ENCODE assay signal across 10 cellular contexts in genomic region chr3:68306571-68306970, GRCh38.
DNase-seq lines count a peak whose midpoint lies in the region; ATAC-seq and TF ChIP-seq lines count a peak whose summit lies in the region.
"Had no signal": no experiment of that assay in that cellular context is flagged by ENCODE, and none has a peak within 500 bp of the region (broad histone marks: within the 10 kb centered on the region; RNA-seq: fewer than 3 reads in every experiment).

No MANE protein-coding gene starts in this region.

- no peaks in the 10 kb centered on the region for H3K36me3 Mint-ChIP-seq in activated naive CD8-positive, alpha-beta T cell treated with anti-CD3 and anti-CD28 coated beads, Interleukin-2, amount 50 U/mL, for 24 hours (ENCODE audit: low read depth)

- H3K27ac Mint-ChIP-seq in activated naive CD8-positive, alpha-beta T cell treated with anti-CD3 and anti-CD28 coated beads, Interleukin-2, amount 50 U/mL, for 24 hours = no peak overlapping the region

- no peak overlapping the region for H3K4me3 Mint-ChIP-seq in activated naive CD8-positive, alpha-beta T cell treated with anti-CD3 and anti-CD28 coated beads, Interleukin-2, amount 50 U/mL, for 24 hours

- no peak for ATAC-seq in activated naive CD8-positive, alpha-beta T cell treated with anti-CD3 and anti-CD28 coated beads, Interleukin-2, amount 50 U/mL, for 24 hours
- no peak for ATAC-seq in HG02610 (IDR thresholded peaks at IDR 0.05; ENCODE audit: unreplicated experiment)
- no peak for ATAC-seq in GM19395 (IDR thresholded peaks at IDR 0.05; ENCODE audit: unreplicated experiment)

- DNase-seq in GM10266 (ENCODE audit: extremely low spot score) (peak; percentile 5), HT1080 (ENCODE audit: low read depth) (peak; percentile 27), midbrain (lab: John Stamatoyannopoulos, UW) (peak; percentile 1), NOMO-1 treated with dmso at 0.1 percent for 144 hours (lab: John Stamatoyannopoulos, UW; ENCODE audit: unreplicated experiment) (no peak), DMS114 treated with DMSO at 0.1 percent for 48 hours (lab: John Stamatoyannopoulos, UW; ENCODE audit: unreplicated experiment) (no peak)
- peak; percentile 2 for DNase-seq in activated naive CD8-positive, alpha-beta T cell treated with anti-CD3 and anti-CD28 coated beads, Interleukin-2, amount 50 U/mL, for 24 hours
- DNase-seq: GDM1, NCI-H1092 treated with DMSO at 0.1 percent for 48 hours had no signal

- no peaks in the 10 kb centered on the region for H3K4me1 Mint-ChIP-seq in activated naive CD8-positive, alpha-beta T cell treated with anti-CD3 and anti-CD28 coated beads, Interleukin-2, amount 50 U/mL, for 24 hours

- H3K27me3 Mint-ChIP-seq in activated naive CD8-positive, alpha-beta T cell treated with anti-CD3 and anti-CD28 coated beads, Interleukin-2, amount 50 U/mL, for 24 hours = no peaks in the 10 kb centered on the region

- no peaks in the 10 kb centered on the region for H3K9me3 Mint-ChIP-seq in activated naive CD8-positive, alpha-beta T cell treated with anti-CD3 and anti-CD28 coated beads, Interleukin-2, amount 50 U/mL, for 24 hours

- no peak for TF ChIP-seq CTCF in GM10266 (IDR thresholded peaks at IDR 0.05; ENCODE audit: control insufficient read depth, insufficient read depth, low read depth, missing control alignments)

Comparison
In these comparisons a context has a peak if more than half of its experiments do, and no peak if none do; other contexts are left out.
1. DNase-seq: peak in GM10266 (single experiment), HT1080 (single experiment), activated naive CD8-positive, alpha-beta T cell treated with anti-CD3 and anti-CD28 coated beads, Interleukin-2, amount 50 U/mL, for 24 hours (single experiment) and midbrain (single experiment); none in NOMO-1 treated with dmso at 0.1 percent for 144 hours (single experiment) and DMS114 treated with DMSO at 0.1 percent for 48 hours (single experiment).